ENCODE assay signal across 19 cellular contexts in the genomic region with DNA sequence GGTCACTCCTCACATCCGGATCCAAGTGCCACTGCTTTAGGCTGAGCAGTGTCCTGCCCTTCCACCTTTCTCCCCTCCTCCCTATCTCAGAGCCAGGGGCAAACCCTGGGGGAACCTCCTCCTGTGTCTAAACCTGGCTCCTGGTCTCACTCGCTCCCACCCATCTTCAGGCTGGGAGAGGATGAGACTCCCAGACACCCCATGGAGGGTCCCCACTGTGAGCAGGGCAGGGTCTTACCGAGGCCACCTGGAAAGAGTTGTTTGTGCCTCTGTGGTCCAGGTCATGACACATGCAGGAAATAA.
DNase-seq lines count a peak whose midpoint lies in the region; ATAC-seq and TF ChIP-seq lines count a peak whose summit lies in the region.
"Had no signal": no experiment of that assay in that cellular context is flagged by ENCODE, and none has a peak within 500 bp of the region (broad histone marks: within the 10 kb centered on the region; RNA-seq: fewer than 3 reads in every experiment).

No MANE protein-coding gene starts in this region.

- no peak overlapping the region for H2BK15ac ChIP-seq in neuronal stem cell (ENCODE audit: low read length)

- no peak overlapping the region for H2BK120ac ChIP-seq in neuronal stem cell (ENCODE audit: low read depth, low read length)

- H3K4me2 ChIP-seq in Karpas-422 (ENCODE audit: low read depth, low read length, poor library complexity, severe bottlenecking) (no peak overlapping the region), neuronal stem cell (ENCODE audit: insufficient read depth, low read length, poor library complexity, severe bottlenecking) (no peak overlapping the region), hepatocyte (no peak overlapping the region)
- H3K4me2 ChIP-seq: A549 had no signal

- H3K4me3 ChIP-seq in heart right ventricle (no peak overlapping the region), Karpas-422 (ENCODE audit: low read length) (no peak overlapping the region), neuronal stem cell (ENCODE audit: low read length in 2 of 2) (no peak overlapping the region), aorta (ENCODE audit: low read length in 2 of 2) (no peak overlapping the region), hepatocyte (no peak overlapping the region)
- H3K4me3 ChIP-seq: A549, GM12878, Peyer's patch, SJSA1 had no signal

- H2BK5ac ChIP-seq in neuronal stem cell (ENCODE audit: low read length): no peak overlapping the region

- H2AFZ ChIP-seq in Karpas-422 (ENCODE audit: low read length) (no peak overlapping the region), neuronal stem cell (ENCODE audit: low read length) (no peak overlapping the region), hepatocyte (no peak overlapping the region)

- no peak overlapping the region for H3K4ac ChIP-seq in neuronal stem cell (ENCODE audit: low read length)

- H4K91ac ChIP-seq in neuronal stem cell (ENCODE audit: low read depth, low read length, poor library complexity): no peak overlapping the region

- no peaks in the 10 kb centered on the region for H3K79me1 ChIP-seq in neuronal stem cell (ENCODE audit: low read depth, low read length)

- H3K9me2 ChIP-seq in Karpas-422 (replicated peaks; ENCODE audit: insufficient read depth, low read length) (no peaks in the 10 kb centered on the region), hepatocyte (replicated peaks; ENCODE audit: insufficient read depth) (no peaks in the 10 kb centered on the region)

- H3K27me3 ChIP-seq in heart right ventricle (peaks cover 0 to 15% (median 8%) of the 10 kb centered on the region in 7 donors), Karpas-422 (ENCODE audit: low read length) (no peaks in the 10 kb centered on the region), neuronal stem cell (ENCODE audit: control insufficient read depth in 3 of 3, insufficient read depth in 3 of 3, low read depth in 1 of 3, low read length in 3 of 3) (peaks cover 10 to 49% (median 25%) of the 10 kb centered on the region in 3 experiments), aorta (ENCODE audit: control insufficient read depth in 1 of 2, insufficient read depth in 2 of 2, low read length in 1 of 2) (no peaks in the 10 kb centered on the region), hepatocyte (peaks cover 20% of the 10 kb centered on the region)
- H3K27me3 ChIP-seq: Peyer's patch, SJSA1 had no signal

- H3K36me3 ChIP-seq in heart right ventricle (peaks cover 0 to 85% (median 0%) of the 10 kb centered on the region in 9 donors), Karpas-422 (ENCODE audit: insufficient read depth, low read length) (no peaks in the 10 kb centered on the region), neuronal stem cell (replicated peaks in 1 of 2; ENCODE audit: control insufficient read depth in 2 of 2, insufficient read depth in 2 of 2, low read length in 2 of 2) (no peaks in the 10 kb centered on the region), aorta (ENCODE audit: control insufficient read depth in 1 of 2, insufficient read depth in 2 of 2, low read length in 1 of 2) (no peaks in the 10 kb centered on the region), hepatocyte (replicated peaks; ENCODE audit: insufficient read depth, low read depth) (no peaks in the 10 kb centered on the region)
- H3K36me3 ChIP-seq: SJSA1 had no signal

- TF ChIP-seq CTCF in heart right ventricle (IDR thresholded peaks at IDR 0.05): no peak
- no peak for TF ChIP-seq CTCF in hepatocyte (IDR thresholded peaks at IDR 0.05; ENCODE audit: poor library complexity)

- intact Hi-C loops in Right ventricle myocardium inferior (cut with DNase I) (no loop called here), heart right ventricle (cut with DNase I) (loop anchor here in 1 of 10 donors (10.0 kb wide), 1 partner anchor 214 kb away; the partner anchor contains the start of gene STARD10), aorta (cut with DNase I) (no loop called here)

- H3K23ac ChIP-seq in neuronal stem cell (ENCODE audit: low read depth, low read length, poor library complexity): no peak overlapping the region

- DNase-seq in Right ventricle myocardium inferior (ENCODE audit: missing footprints) (peak; percentile 4), heart right ventricle (no peak), Karpas-422 (no peak), neuronal stem cell (ENCODE audit: low spot score) (no peak), aorta (peak; percentile 24 to 50), hepatocyte (ENCODE audit: low spot score) (no peak)
- DNase-seq in activated T-cell treated with anti-CD3 and anti-CD28 coated beads, Interleukin-2, amount 50 U/mL, for 1 hour: no peak
- DNase-seq: CD4-positive, alpha-beta memory T cell; DND-41; Kasumi-1; NCI-H1694; NCI-H2081; NCI-H2171; NCI-H524 treated with DMSO at 0.1 percent for 48 hours; NCI-H82 had no signal

- H3K79me2 ChIP-seq in Karpas-422 (ENCODE audit: low read length) (no peaks in the 10 kb centered on the region), hepatocyte (no peaks in the 10 kb centered on the region)

- H2BK12ac ChIP-seq in neuronal stem cell (ENCODE audit: low read length): no peak overlapping the region

- 0 out of 2 replicates have a peak overlapping the region, but pooled peaks have one; percentile 26 for H3K9ac ChIP-seq in Karpas-422 (ENCODE audit: low read length)
- peak overlapping the region; percentile 9 for H3K9ac ChIP-seq in neuronal stem cell (ENCODE audit: low read depth, low read length, poor library complexity)

- H3K27ac ChIP-seq in heart right ventricle: no peak overlapping the region
- H3K27ac ChIP-seq in Karpas-422 (ENCODE audit: low read length): no peak overlapping the region
- no peak overlapping the region for H3K27ac ChIP-seq in neuronal stem cell (replicated peaks; ENCODE audit: low read length)
- no peak overlapping the region for H3K27ac ChIP-seq in aorta (ENCODE audit: low read depth in 1 of 2, low read length in 2 of 2)
- H3K27ac ChIP-seq in hepatocyte: no peak overlapping the region
- H3K27ac ChIP-seq: A549, Peyer's patch, SJSA1 had no signal

- H3K18ac ChIP-seq in neuronal stem cell (ENCODE audit: low read length): no peak overlapping the region

- no peak overlapping the region for H4K8ac ChIP-seq in neuronal stem cell (ENCODE audit: low read depth, low read length)

- peaks cover 7% of the 10 kb centered on the region; the same call in 1 of the 2 replicates for H4K20me1 ChIP-seq in Karpas-422 (ENCODE audit: insufficient read depth, low read depth, low read length)
- H4K20me1 ChIP-seq in hepatocyte (ENCODE audit: insufficient read depth, poor library complexity, severe bottlenecking): no peaks in the 10 kb centered on the region

- 69 to 78% methylated on average over 3 of the region's 3 CpGs for WGBS in heart right ventricle, 2 donors
- no CpG with 5 or more reads among the region's 3 CpGs for WGBS in neuronal stem cell (ENCODE audit: extremely low coverage in 2 of 2, insufficient read length in 2 of 2, insufficient replicate concordance in 1 of 2), 2 donors
- 82 to 86% methylated on average over 3 of the region's 3 CpGs for WGBS in aorta, 2 donors
- WGBS in hepatocyte (ENCODE audit: low lambda C conversion rate, missing lambda C conversion rate): 83% methylated on average over 3 of the region's 3 CpGs

- no peak overlapping the region for H2AK5ac ChIP-seq in neuronal stem cell (ENCODE audit: low read depth, low read length)

- H3K14ac ChIP-seq in neuronal stem cell (ENCODE audit: low read length): no peak overlapping the region

- H3K4me1 ChIP-seq in heart right ventricle: peaks cover 0 to 15% (median 0%) of the 10 kb centered on the region in 9 donors
- H3K4me1 ChIP-seq in Karpas-422 (ENCODE audit: low read length): peaks cover 26% of the 10 kb centered on the region
- peaks cover 0 to 8% of the 10 kb centered on the region in 2 donors for H3K4me1 ChIP-seq in neuronal stem cell (ENCODE audit: control insufficient read depth in 2 of 2, insufficient read depth in 1 of 2, low read depth in 1 of 2, low read length in 2 of 2)
- no peaks in the 10 kb centered on the region for H3K4me1 ChIP-seq in aorta (ENCODE audit: control insufficient read depth in 1 of 2, insufficient read depth in 2 of 2, low read length in 2 of 2)
- H3K4me1 ChIP-seq in hepatocyte (ENCODE audit: insufficient read depth): no peaks in the 10 kb centered on the region
- H3K4me1 ChIP-seq: A549, SJSA1 had no signal

- no peak for ATAC-seq in Right ventricle myocardium inferior
- no peak for ATAC-seq in heart right ventricle
- no peak for ATAC-seq in aorta (ENCODE audit: low FRiP score)
- ATAC-seq: GM12878 had no signal

- H3K9me3 ChIP-seq in heart right ventricle (no peaks in the 10 kb centered on the region), Karpas-422 (ENCODE audit: low read length) (no peaks in the 10 kb centered on the region), neuronal stem cell (replicated peaks in 1 of 2; ENCODE audit: control insufficient read depth in 2 of 2, insufficient read depth in 1 of 2, low read depth in 1 of 2, low read length in 2 of 2) (no peaks in the 10 kb centered on the region), aorta (ENCODE audit: control insufficient read depth, low read length) (no peaks in the 10 kb centered on the region), hepatocyte (ENCODE audit: low read depth) (no peaks in the 10 kb centered on the region)
- H3K9me3 ChIP-seq: A549, Peyer's patch, SJSA1 had no signal

Comparison
In these comparisons a context has a peak if more than half of its experiments do, and no peak if none do; other contexts are left out.
1. DNase-seq: peak in Right ventricle myocardium inferior (single experiment) and aorta (2 of 2); none in heart right ventricle (0 of 2), Karpas-422 (single experiment), neuronal stem cell (single experiment), hepatocyte (single experiment) and activated T-cell treated with anti-CD3 and anti-CD28 coated beads, Interleukin-2, amount 50 U/mL, for 1 hour (single experiment).